ENCODE assay signal across 13 cellular contexts in the genomic region with DNA sequence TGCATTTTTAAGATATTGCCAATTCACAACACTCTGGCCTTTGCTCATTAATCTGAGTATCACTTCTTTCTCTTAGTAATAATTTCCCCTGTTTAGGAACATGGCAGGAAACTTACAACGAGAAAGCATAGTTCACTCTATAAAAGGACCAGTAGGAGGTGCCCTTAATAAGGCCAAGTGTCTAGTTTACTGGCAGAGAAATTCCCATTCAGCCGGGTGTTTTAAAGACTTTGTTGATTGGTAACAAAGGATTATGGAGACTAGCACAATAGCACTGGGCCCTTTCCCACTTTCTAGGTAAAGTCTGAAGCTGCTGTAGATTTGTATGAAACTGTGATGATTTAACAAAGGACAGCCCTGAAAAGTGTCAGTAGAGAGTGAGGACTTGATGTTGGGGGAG. TPM values are rescaled to one million over a fixed set of nuclear protein-coding genes. Genes with fewer than 3 reads are reported as not detected.
A peak's percentile ranks its signal among the peaks of the same experiment; 100 is the strongest.
DNase-seq lines count a peak whose midpoint lies in the region; TF ChIP-seq lines count a peak whose summit lies in the region.
"Had no signal": no experiment of that assay in that cellular context is flagged by ENCODE, and none has a peak within 500 bp of the region (broad histone marks: within the 10 kb centered on the region; RNA-seq: fewer than 3 reads in every experiment).

No MANE protein-coding gene starts in this region.

- no peak overlapping the region for H3K9ac ChIP-seq in adipocyte (ENCODE audit: low read length)

- no peak overlapping the region for H3K27ac ChIP-seq in esophagus squamous epithelium

- no peak overlapping the region for H3K4me3 Mint-ChIP-seq in nephron
- H3K4me3 Mint-ChIP-seq: activated T-helper 1 cell treated with anti-CD3 and anti-CD28 coated beads, Interleukin-12 subunit alpha, Interleukin-12 subunit beta, Interleukin-2, Interleukin-4 antibody, amounts not matched to agents 30 ng/mL and 10 ng/mL and 1 ng/mL, durations not matched to agents 14 hours and 24 hours and 36 hours had no signal

- H3K36me3 Mint-ChIP-seq in nephron (ENCODE audit: low read depth), result no peaks in the 10 kb centered on the region

- 26 to 36% methylated on average over 2 of the region's 2 CpGs for WGBS in esophagus squamous epithelium, 2 donors

- H3K9me3 ChIP-seq in adipocyte (ENCODE audit: control insufficient read depth, low read length) (no peaks in the 10 kb centered on the region), esophagus squamous epithelium (no peaks in the 10 kb centered on the region)

- H3K4me1 ChIP-seq in adipocyte (ENCODE audit: control insufficient read depth, insufficient read depth, low read length) (peaks cover 4% of the 10 kb centered on the region), esophagus squamous epithelium (peaks cover 0 to 20% (median 0%) of the 10 kb centered on the region in 3 donors)

- no peak overlapping the region for H3K4me3 ChIP-seq in adipocyte (ENCODE audit: low read length)
- no peak overlapping the region for H3K4me3 ChIP-seq in esophagus squamous epithelium

- TF ChIP-seq POLR2A in esophagus squamous epithelium (IDR thresholded peaks at IDR 0.05), result no peak

- H3K27ac Mint-ChIP-seq in nephron, result no peak overlapping the region
- H3K27ac Mint-ChIP-seq: activated T-helper 1 cell treated with anti-CD3 and anti-CD28 coated beads, Interleukin-12 subunit alpha, Interleukin-12 subunit beta, Interleukin-2, Interleukin-4 antibody, amounts not matched to agents 30 ng/mL and 10 ng/mL and 1 ng/mL, durations not matched to agents 14 hours and 24 hours and 36 hours had no signal

- H3K27me3 Mint-ChIP-seq in nephron (ENCODE audit: low read depth), result peaks cover 6% of the 10 kb centered on the region

- intact Hi-C loops in esophagus squamous epithelium (cut with DNase I), result loop anchor here (10.0 kb wide), 1 partner anchor 58 kb away; no protein-coding TSS in a partner anchor

- H3K27me3 ChIP-seq in adipocyte (replicated peaks; ENCODE audit: control insufficient read depth, insufficient read depth, low read length) (peaks cover 59% of the 10 kb centered on the region), esophagus squamous epithelium (peaks cover 0 to 50% (median 1%) of the 10 kb centered on the region in 4 donors)

- no peaks in the 10 kb centered on the region for H3K36me3 ChIP-seq in adipocyte (ENCODE audit: control insufficient read depth, insufficient read depth, low read length, severe bottlenecking)
- no peaks in the 10 kb centered on the region for H3K36me3 ChIP-seq in esophagus squamous epithelium

- H3K9me3 Mint-ChIP-seq in nephron, result no peaks in the 10 kb centered on the region
- H3K9me3 Mint-ChIP-seq: activated T-helper 1 cell treated with anti-CD3 and anti-CD28 coated beads, Interleukin-12 subunit alpha, Interleukin-12 subunit beta, Interleukin-2, Interleukin-4 antibody, amounts not matched to agents 30 ng/mL and 10 ng/mL and 1 ng/mL, durations not matched to agents 14 hours and 24 hours and 36 hours had no signal

- TF ChIP-seq CTCF in nephron (IDR thresholded peaks at IDR 0.05; ENCODE audit: unreplicated experiment in 3 of 3) (peak; percentile 17 to 31 (median 17)), esophagus squamous epithelium (IDR thresholded peaks at IDR 0.05) (no peak)

- peaks cover 27% of the 10 kb centered on the region for H3K4me1 Mint-ChIP-seq in nephron

- DNase-seq in DMS53 (lab: John Stamatoyannopoulos, UW) (peak; percentile 81), HuH-7 (ENCODE audit: low spot score) (peak; percentile 15), adipocyte (ENCODE audit: low read depth) (peak; percentile 8), NOMO-1 (lab: John Stamatoyannopoulos, UW; ENCODE audit: unreplicated experiment in 2 of 2) (no peak), esophagus squamous epithelium (lab: John Stamatoyannopoulos, UW) (no peak), KG1 (lab: John Stamatoyannopoulos, UW) (no peak), NCI-H2081 treated with DMSO at 0.1 percent for 48 hours (lab: John Stamatoyannopoulos, UW) (no peak)
- DNase-seq: DMS79 treated with DMSO at 0.1 percent for 48 hours; stimulated activated naive CD8-positive, alpha-beta T cell treated with anti-CD3 and anti-CD28 coated beads, Interleukin-15, Interleukin-2, amounts not matched to agents 100 U/mL and 50 U/mL, for 24 hours had no signal

RNA-seq across cellular contexts. Expression of gene DCC, which starts 3.1 kb away (rescaled TPM):
- total RNA-seq in esophagus squamous epithelium, result under 1 TPM in 2 of 4 donors, not detected in 2; 0.06 to 0.95 TPM
- total RNA-seq: activated T-helper 1 cell treated with anti-CD3 and anti-CD28 coated beads, Interleukin-12 subunit alpha, Interleukin-12 subunit beta, Interleukin-2, Interleukin-4 antibody, amounts not matched to agents 30 ng/mL and 10 ng/mL and 1 ng/mL, durations not matched to agents 14 hours and 24 hours and 36 hours; myocyte; OCI-LY7 had no signal

Comparison
In these comparisons a context has a peak if more than half of its experiments do, and no peak if none do; other contexts are left out.
1. DNase-seq: peak in DMS53 (single experiment), HuH-7 (single experiment) and adipocyte (single experiment); none in NOMO-1 (0 of 2), esophagus squamous epithelium (single experiment), KG1 (single experiment) and NCI-H2081 treated with DMSO at 0.1 percent for 48 hours (single experiment).
2. CTCF ChIP-seq: peak in nephron (3 of 3); none in esophagus squamous epithelium (0 of 6).